8 cellular contexts compared by ENCODE assay signal in genomic region chr6:34810936-34811632, GRCh38. TPM values are rescaled to one million over a fixed set of nuclear protein-coding genes. Genes with fewer than 3 reads are reported as not detected.
DNase-seq lines count a peak whose midpoint lies in the region; ATAC-seq, FAIRE-seq and TF ChIP-seq lines count a peak whose summit lies in the region.

No MANE protein-coding gene starts in this region.

- no peak for TF ChIP-seq POLR2A in HepG2 (IDR thresholded peaks at IDR 0.05; ENCODE audit: insufficient read depth in 1 of 2, low read depth in 2 of 2, low read length in 2 of 2)

- BruUV-seq in HepG2 (replicated peaks; lab: Mats Ljungman, UMichigan) = no TSS peak

- no peak for FAIRE-seq in HepG2 (lab: Jason Lieb, UNC)

- no peaks in the 10 kb centered on the region for H3K9me3 Mint-ChIP-seq in naive thymus-derived CD8-positive, alpha-beta T cell

- H3K27ac ChIP-seq in HepG2 (ENCODE audit: extremely low read length, insufficient read depth, low read length) = no peak overlapping the region

- no peaks in the 10 kb centered on the region for H3K9me3 ChIP-seq in HepG2 (ENCODE audit: low read length)

- no peak for TF ChIP-seq CTCF in HepG2 (CRISPR knock-in tag; IDR thresholded peaks at IDR 0.05)

- 67% methylated on average over 5 of the region's 5 CpGs for WGBS in HepG2 (ENCODE audit: low lambda C conversion rate)

- POLR2A ChIA-PET in HepG2 (lab: Yijun Ruan, JAX) = no interaction called here
- POLR2A ChIA-PET in naive thymus-derived CD8-positive, alpha-beta T cell (lab: Charles Lee) = no interaction called here

- CTCF ChIA-PET in HepG2 (lab: Yijun Ruan, JAX; ENCODE audit: low intra/inter-chr PET ratio, low total read pairs) = no interaction called here

- H3K4me1 ChIP-seq in HepG2 (ENCODE audit: insufficient read depth, low read length) = peaks cover 22% of the 10 kb centered on the region

- H3K9ac ChIP-seq in HepG2 (ENCODE audit: insufficient read depth, low read depth, low read length) = no peak overlapping the region

- no peak overlapping the region for H3K4me3 Mint-ChIP-seq in naive thymus-derived CD8-positive, alpha-beta T cell

- peaks cover 4 to 20% (median 17%) of the 10 kb centered on the region in 4 donors for H3K4me1 Mint-ChIP-seq in naive thymus-derived CD8-positive, alpha-beta T cell

- DNase-seq in HT-29 (ENCODE audit: low spot score) = peak; percentile 53
- DNase-seq in HepG2 (ENCODE audit: low spot score) = peak; percentile 52
- no peak for DNase-seq in SK-N-DZ (ENCODE audit: low spot score)
- no peak for DNase-seq in islet precursor cell
- no peak for DNase-seq in cerebellar nuclear complex (lab: John Stamatoyannopoulos, UW)
- no peak for DNase-seq in naive thymus-derived CD8-positive, alpha-beta T cell

- no peak for TF ChIP-seq RAD21 in HepG2 (CRISPR knock-in tag; IDR thresholded peaks at IDR 0.05)

- intact Hi-C loops in HepG2 (cut with micrococcal nuclease; ENCODE audit: unreplicated experiment) = no loop called here

- H3K27me3 ChIP-seq in HepG2 (ENCODE audit: control insufficient read depth in 1 of 2, insufficient read depth in 2 of 2, low read length in 2 of 2) = no peaks in the 10 kb centered on the region

- ATAC-seq in GM18520 (IDR thresholded peaks at IDR 0.05; ENCODE audit: unreplicated experiment) (peak; percentile 84), GM21737 (IDR thresholded peaks at IDR 0.05; ENCODE audit: unreplicated experiment) (peak; percentile 82), HepG2 (peak; percentile 66)
- no peak for ATAC-seq in naive thymus-derived CD8-positive, alpha-beta T cell

- H3K4me3 ChIP-seq in HepG2 (replicated peaks in 1 of 3; ENCODE audit: insufficient read depth in 1 of 3, low read depth in 2 of 3, low read length in 3 of 3) = no peak overlapping the region

- H3K36me3 Mint-ChIP-seq in naive thymus-derived CD8-positive, alpha-beta T cell = no peaks in the 10 kb centered on the region

- H3K36me3 ChIP-seq in HepG2 (replicated peaks in 1 of 2; ENCODE audit: control insufficient read depth in 1 of 2, insufficient read depth in 2 of 2, low read length in 2 of 2) = peaks cover 1 to 4% of the 10 kb centered on the region in 2 experiments; a peak in 3 of 5 replicates

- no peak overlapping the region for H3K4me2 ChIP-seq in HepG2 (ENCODE audit: low read depth, low read length)

- peaks cover 27% of the 10 kb centered on the region for H4K20me1 ChIP-seq in HepG2 (ENCODE audit: insufficient read depth, low read length)

- H3K79me2 ChIP-seq in HepG2 (ENCODE audit: insufficient read depth, low read length) = peaks cover 86% of the 10 kb centered on the region

- in situ Hi-C loops in HepG2 (cut with HindIII; ENCODE audit: extremely low pct_ligation_motif_present, low pct_unique_long_range_greater_than_20kb) = no loop called here

- no peak overlapping the region for H2AFZ ChIP-seq in HepG2 (ENCODE audit: low read length)

- no peaks in the 10 kb centered on the region for H3K27me3 Mint-ChIP-seq in naive thymus-derived CD8-positive, alpha-beta T cell

- no peak overlapping the region for H3K27ac Mint-ChIP-seq in naive thymus-derived CD8-positive, alpha-beta T cell

- no peak for TF ChIP-seq EP300 in HepG2 (IDR thresholded peaks at IDR 0.05; ENCODE audit: low read depth in 2 of 2, low read length in 2 of 2)
- no peak for TF ChIP-seq EP300 in HepG2 (CRISPR knock-in tag; IDR thresholded peaks at IDR 0.05; ENCODE audit: borderline replicate concordance)

TF ChIP-seq in HepG2, 621 proteins besides CTCF, POLR2A, EP300 and RAD21 (continues in another document):
- TF ChIP-seq ZNF24 (IDR thresholded peaks at IDR 0.05) = no peak
- no peak for TF ChIP-seq SATB2 (CRISPR knock-in tag; IDR thresholded peaks at IDR 0.05)
- no peak for TF ChIP-seq ZNF362 (CRISPR knock-in tag; IDR thresholded peaks at IDR 0.05; ENCODE audit: borderline replicate concordance)
- TF ChIP-seq SNRNP70 (IDR thresholded peaks at IDR 0.05; ENCODE audit: low read depth, low read length) = no peak
- TF ChIP-seq PAF1 (CRISPR knock-in tag; IDR thresholded peaks at IDR 0.05) = no peak
- no peak for TF ChIP-seq IRF2 (CRISPR knock-in tag; IDR thresholded peaks at IDR 0.05)

RNA-seq across cellular contexts. Expression of gene BLTP3A, which starts 19.2 kb away (rescaled TPM):
- 9.3 and 9.4 TPM in 2 replicates for total RNA-seq in HT-29 (2014; rRNA removed; shearing (Covaris generic))
- total RNA-seq in HepG2 (2016; rRNA removed; fragmentation: Illumina TruSeq; extraction: Trizol) = 24.0 and 39.3 TPM in 2 replicates
- 3.3 and 3.4 TPM in 2 replicates for total RNA-seq in HepG2 (2016; cell fraction: cytosol; rRNA removed; fragmentation: Illumina TruSeq; extraction: Trizol; ENCODE audit: low read depth)
- 23.0 and 35.8 TPM in 2 replicates for total RNA-seq in HepG2 (2016; cell fraction: insoluble cytoplasmic fraction; rRNA removed; fragmentation: Illumina TruSeq; extraction: Trizol)
- total RNA-seq in HepG2 (2016; cell fraction: membrane; rRNA removed; fragmentation: Illumina TruSeq; extraction: Trizol) = 12.6 and 13.4 TPM in 2 replicates
- 23.1 and 25.2 TPM in 2 replicates for total RNA-seq in HepG2 (2016; cell fraction: nucleus; rRNA removed; fragmentation: Illumina TruSeq; extraction: Trizol)
- 21.3 and 22.1 TPM in 2 replicates for polyA plus RNA-seq in HepG2 (2011; rRNA removed)
- 15.5 and 17.2 TPM in 2 replicates for polyA plus RNA-seq in HepG2 (2011; cell fraction: cytosol; rRNA removed)
- polyA plus RNA-seq in HepG2 (2011; cell fraction: nucleus; rRNA removed) = 16.7 and 19.3 TPM in 2 replicates
- polyA plus RNA-seq in HepG2 (2012) = 19.5 and 21.0 TPM in 2 replicates
- 1.2 and 1.3 TPM in 2 replicates for polyA plus RNA-seq in HepG2 (2016; cell fraction: cytosol; fragmentation: Illumina TruSeq; extraction: Trizol; ENCODE audit: low read depth)
- polyA plus RNA-seq in HepG2 (2016; cell fraction: insoluble cytoplasmic fraction; fragmentation: Illumina TruSeq; extraction: Trizol; ENCODE audit: low read depth) = 21.1 and 22.6 TPM in 2 replicates
- polyA plus RNA-seq in HepG2 (2016; cell fraction: membrane; fragmentation: Illumina TruSeq; extraction: Trizol; ENCODE audit: low read depth) = 3.2 and 3.9 TPM in 2 replicates
- 21.8 and 24.2 TPM in 2 replicates for polyA plus RNA-seq in HepG2 (2016; cell fraction: nucleus; fragmentation: Illumina TruSeq; extraction: Trizol; ENCODE audit: insufficient read depth, low read depth)
- 55.6 and 84.9 TPM in 2 replicates for polyA minus RNA-seq in HepG2 (2011; rRNA and poly(A)+ RNA removed; ENCODE audit: low replicate concordance)
- 37.8 and 45.9 TPM in 2 replicates for polyA minus RNA-seq in HepG2 (2011; cell fraction: cytosol; rRNA and poly(A)+ RNA removed)
- 30.8 and 44.8 TPM in 2 replicates for polyA minus RNA-seq in HepG2 (2011; cell fraction: nucleus; rRNA and poly(A)+ RNA removed)
- 9.1 and 10.1 TPM in 2 replicates for polyA plus RNA-seq in SK-N-DZ (2014; cell fraction: cytosol; rRNA removed)
- 4.7 and 8.2 TPM in 2 replicates for polyA plus RNA-seq in SK-N-DZ (2014; cell fraction: nucleus; rRNA removed)
- 10 to 100 TPM; 11.1 to 11.2 TPM for total RNA-seq in naive thymus-derived CD8-positive, alpha-beta T cell
- polyA plus RNA-seq in naive thymus-derived CD8-positive, alpha-beta T cell = 1 to 10 TPM; 1.4 to 1.5 (median 1.4) TPM

RNA-seq across cellular contexts. Expression of gene SNRPC, which starts 53.8 kb away (rescaled TPM):
- total RNA-seq in HT-29 (2014; rRNA removed; shearing (Covaris generic)) = 187 and 197 TPM in 2 replicates
- 291 and 370 TPM in 2 replicates for total RNA-seq in HepG2 (2016; rRNA removed; fragmentation: Illumina TruSeq; extraction: Trizol)
- total RNA-seq in HepG2 (2016; cell fraction: cytosol; rRNA removed; fragmentation: Illumina TruSeq; extraction: Trizol; ENCODE audit: low read depth) = 161 and 169 TPM in 2 replicates
- total RNA-seq in HepG2 (2016; cell fraction: insoluble cytoplasmic fraction; rRNA removed; fragmentation: Illumina TruSeq; extraction: Trizol) = 295 and 368 TPM in 2 replicates
- total RNA-seq in HepG2 (2016; cell fraction: membrane; rRNA removed; fragmentation: Illumina TruSeq; extraction: Trizol) = 135 and 139 TPM in 2 replicates
- total RNA-seq in HepG2 (2016; cell fraction: nucleus; rRNA removed; fragmentation: Illumina TruSeq; extraction: Trizol) = 91.8 and 101 TPM in 2 replicates
- polyA plus RNA-seq in HepG2 (2011; rRNA removed) = 212 and 226 TPM in 2 replicates
- polyA plus RNA-seq in HepG2 (2011; cell fraction: cytosol; rRNA removed) = 294 and 326 TPM in 2 replicates
- polyA plus RNA-seq in HepG2 (2011; cell fraction: nucleus; rRNA removed) = 83.3 and 97.3 TPM in 2 replicates
- polyA plus RNA-seq in HepG2 (2012) = 181 and 228 TPM in 2 replicates
- 220 TPM in 2 replicates for polyA plus RNA-seq in HepG2 (2016; cell fraction: cytosol; fragmentation: Illumina TruSeq; extraction: Trizol; ENCODE audit: low read depth)
- 479 and 482 TPM in 2 replicates for polyA plus RNA-seq in HepG2 (2016; cell fraction: insoluble cytoplasmic fraction; fragmentation: Illumina TruSeq; extraction: Trizol; ENCODE audit: low read depth)
- polyA plus RNA-seq in HepG2 (2016; cell fraction: membrane; fragmentation: Illumina TruSeq; extraction: Trizol; ENCODE audit: low read depth) = 152 TPM in 2 replicates
- 204 and 206 TPM in 2 replicates for polyA plus RNA-seq in HepG2 (2016; cell fraction: nucleus; fragmentation: Illumina TruSeq; extraction: Trizol; ENCODE audit: insufficient read depth, low read depth)
- polyA minus RNA-seq in HepG2 (2011; rRNA and poly(A)+ RNA removed; ENCODE audit: low replicate concordance) = 113 and 123 TPM in 2 replicates
- polyA minus RNA-seq in HepG2 (2011; cell fraction: cytosol; rRNA and poly(A)+ RNA removed) = 55.6 and 55.7 TPM in 2 replicates
- 29.7 and 31.5 TPM in 2 replicates for polyA minus RNA-seq in HepG2 (2011; cell fraction: nucleus; rRNA and poly(A)+ RNA removed)
- 238 and 251 TPM in 2 replicates for polyA plus RNA-seq in SK-N-DZ (2014; cell fraction: cytosol; rRNA removed)
- polyA plus RNA-seq in SK-N-DZ (2014; cell fraction: nucleus; rRNA removed) = 168 and 172 TPM in 2 replicates
- total RNA-seq in naive thymus-derived CD8-positive, alpha-beta T cell = 10 to 100 TPM; 53.6 to 58.5 TPM
- polyA plus RNA-seq in naive thymus-derived CD8-positive, alpha-beta T cell = 100 to 1,000 TPM; 320 to 328 (median 320) TPM

Comparison
In these comparisons a context has a peak if more than half of its experiments do, and no peak if none do; other contexts are left out.
1. ATAC-seq: peak in GM18520 (single experiment), GM21737 (single experiment) and HepG2 (single experiment); none in naive thymus-derived CD8-positive, alpha-beta T cell (0 of 2).
2. DNase-seq: peak in HT-29 (single experiment) and HepG2 (single experiment); none in SK-N-DZ (single experiment), islet precursor cell (single experiment), cerebellar nuclear complex (0 of 2) and naive thymus-derived CD8-positive, alpha-beta T cell (0 of 10).